In genomic region chr11:63916837-63917684, GRCh38 we compare ENCODE assay signal across 8 cellular contexts. TPM values are rescaled to one million over a fixed set of nuclear protein-coding genes. Genes with fewer than 3 reads are reported as not detected.
A peak's percentile ranks its signal among the peaks of the same experiment; 100 is the strongest.
DNase-seq lines count a peak whose midpoint lies in the region; ATAC-seq and TF ChIP-seq lines count a peak whose summit lies in the region.

TSS of gene RCOR2 (minus strand) at chr11:63917164. CDS start at chr11:63916456, 708 bp downstream.

- H3K79me2 ChIP-seq in SK-N-SH (ENCODE audit: insufficient read depth): no peaks in the 10 kb centered on the region
- H3K79me2 ChIP-seq in parathyroid adenoma: no peaks in the 10 kb centered on the region

- no peak for TF ChIP-seq RAD21 in SK-N-SH (IDR thresholded peaks at IDR 0.05; ENCODE audit: low read length)

- POLR2A ChIA-PET in SK-N-SH (lab: Yijun Ruan, JAX): interaction anchor here (0.6 to 2.2 kb wide), 20 partner anchors 8 to 1076 kb away, joined by 3 to 14 read pairs (median 4); partner anchors contain the start of genes MARK2 and NAA40

- no peaks in the 10 kb centered on the region for H3K9me2 ChIP-seq in SK-N-SH

- H2AFZ ChIP-seq in SK-N-SH (ENCODE audit: low read depth): 0 out of 2 replicates have a peak within 1 kb of the TSS, but pooled peaks have one; percentile 31
- H2AFZ ChIP-seq in parathyroid adenoma: peak within 1 kb of the TSS; percentile 64

- peak; percentile 59 for ATAC-seq in upper lobe of right lung
- ATAC-seq in GM21737 (IDR thresholded peaks at IDR 0.05; ENCODE audit: unreplicated experiment): no peak

- H3K27me3 ChIP-seq in SK-N-SH (ENCODE audit: insufficient read depth) (no peaks in the 10 kb centered on the region), cardiac muscle cell (no peaks in the 10 kb centered on the region), parathyroid adenoma (ENCODE audit: control insufficient read depth, insufficient read depth, low read length) (no peaks in the 10 kb centered on the region), upper lobe of right lung (no peaks in the 10 kb centered on the region)

- H3K9me3 ChIP-seq in SK-N-SH: no peaks in the 10 kb centered on the region
- H3K9me3 ChIP-seq in cardiac muscle cell (ENCODE audit: low read depth): no peaks in the 10 kb centered on the region
- no peaks in the 10 kb centered on the region for H3K9me3 ChIP-seq in parathyroid adenoma (ENCODE audit: control insufficient read depth, low read length)
- no peaks in the 10 kb centered on the region for H3K9me3 ChIP-seq in upper lobe of right lung

- peaks cover 4 to 44% of the 10 kb centered on the region in 2 experiments; a peak in 3 of 4 replicates for H3K4me1 ChIP-seq in SK-N-SH (ENCODE audit: control insufficient read depth in 1 of 2, insufficient read depth in 2 of 2, low read depth in 1 of 2, low read length in 1 of 2)
- H3K4me1 ChIP-seq in cardiac muscle cell (ENCODE audit: low read depth): peaks cover 40% of the 10 kb centered on the region
- H3K4me1 ChIP-seq in parathyroid adenoma: peaks cover 9% of the 10 kb centered on the region
- peaks cover 44% of the 10 kb centered on the region for H3K4me1 ChIP-seq in upper lobe of right lung

- peak within 1 kb of the TSS in 1 of 2 experiments; percentile 98; a peak in 2 of 4 replicates for H3K27ac ChIP-seq in SK-N-SH (ENCODE audit: low read depth in 2 of 2, low read length in 1 of 2)
- peak within 1 kb of the TSS; percentile 9 for H3K27ac ChIP-seq in adipose tissue (ENCODE audit: low read depth, low read length)
- peak within 1 kb of the TSS; percentile 93 for H3K27ac ChIP-seq in cardiac muscle cell
- H3K27ac ChIP-seq in parathyroid adenoma: peak within 1 kb of the TSS; percentile 99
- H3K27ac ChIP-seq in upper lobe of right lung: peak within 1 kb of the TSS; percentile 51

- no peak for TF ChIP-seq EP300 in SK-N-SH (IDR thresholded peaks at IDR 0.05; ENCODE audit: borderline replicate concordance in 1 of 2, low read depth in 1 of 2, low read length in 1 of 2)

- H3F3A ChIP-seq in SK-N-SH (replicated peaks; ENCODE audit: insufficient read depth): no peaks in the 10 kb centered on the region

- TF ChIP-seq CTCF in GM12864 (IDR thresholded peaks at IDR 0.05; ENCODE audit: low read depth, low read length, missing control alignments) (no peak), SK-N-SH (IDR thresholded peaks at IDR 0.05) (no peak), cardiac muscle cell (IDR thresholded peaks at IDR 0.05; ENCODE audit: low read depth, low read length) (no peak), parathyroid adenoma (IDR thresholded peaks at IDR 0.05) (no peak), upper lobe of right lung (IDR thresholded peaks at IDR 0.05) (no peak)

- intact Hi-C loops in upper lobe of right lung (cut with DNase I): no loop called here

- 0% methylated on average over 5 of the region's 85 CpGs for WGBS in SK-N-SH (ENCODE audit: low lambda C conversion rate)
- 0 to 2% (median 0%) methylated on average over 47 to 84 of the region's 85 CpGs for WGBS in adipose tissue, 3 donors

- H3K4me2 ChIP-seq in SK-N-SH: peak within 1 kb of the TSS; percentile 84
- peak within 1 kb of the TSS; percentile 76 for H3K4me2 ChIP-seq in parathyroid adenoma (ENCODE audit: low read length)

- DNase-seq in GM12864 (ENCODE audit: low read depth): peak; percentile 18
- DNase-seq in NAMALWA (ENCODE audit: low spot score): peak; percentile 90
- DNase-seq in SK-N-SH: peak; percentile 98
- peak; percentile 94 to 95 for DNase-seq in cardiac muscle cell (ENCODE audit: low read depth in 1 of 2, low spot score in 1 of 2)
- peak; percentile 81 for DNase-seq in upper lobe of right lung

- H3K4me3 ChIP-seq in GM12864 (ENCODE audit: low read depth, low read length) (peak within 1 kb of the TSS; percentile 56), SK-N-SH (ENCODE audit: low read depth in 2 of 2, low read length in 1 of 2) (peak within 1 kb of the TSS; percentile 58 to 64), cardiac muscle cell (peak within 1 kb of the TSS; percentile 97), parathyroid adenoma (ENCODE audit: low read depth, low read length) (peak within 1 kb of the TSS; percentile 34), upper lobe of right lung (peak within 1 kb of the TSS; percentile 50)

- H3K9ac ChIP-seq in SK-N-SH (no peak within 1 kb of the TSS), parathyroid adenoma (no peak within 1 kb of the TSS)

- CTCF ChIA-PET in SK-N-SH (lab: Yijun Ruan, JAX): interaction anchor here (0.8 to 6.7 kb wide), 16 partner anchors 8 to 231 kb away, joined by 3 to 113 read pairs (median 4); partner anchors contain the start of genes MARK2 and NAA40

- peaks cover 0 to 5% of the 10 kb centered on the region in 2 experiments for H3K36me3 ChIP-seq in SK-N-SH (replicated peaks in 1 of 2; ENCODE audit: control insufficient read depth in 1 of 2, insufficient read depth in 2 of 2, low read length in 1 of 2)
- peaks cover 5% of the 10 kb centered on the region for H3K36me3 ChIP-seq in cardiac muscle cell
- no peaks in the 10 kb centered on the region for H3K36me3 ChIP-seq in parathyroid adenoma (ENCODE audit: control insufficient read depth, insufficient read depth, low read length)
- no peaks in the 10 kb centered on the region for H3K36me3 ChIP-seq in upper lobe of right lung

- H4K20me1 ChIP-seq in SK-N-SH (ENCODE audit: insufficient read depth): no peaks in the 10 kb centered on the region

TF ChIP-seq in SK-N-SH, 30 proteins besides CTCF, POLR2A, EP300 and RAD21 (continues in another document):
- TF ChIP-seq TEAD4 (IDR thresholded peaks at IDR 0.05; ENCODE audit: borderline replicate concordance, insufficient read depth): no peak
- TF ChIP-seq EZH2phosphoT487 (IDR thresholded peaks at IDR 0.05; ENCODE audit: borderline replicate concordance, low read depth): no peak
- peak; percentile 20; the same call in 1 of the 2 replicates for TF ChIP-seq NRF1 (IDR thresholded peaks at IDR 0.05; ENCODE audit: low read depth, low read length)
- no peak for TF ChIP-seq SMC3 (IDR thresholded peaks at IDR 0.05; ENCODE audit: low read depth, low read length)
- TF ChIP-seq FOXJ3 (CRISPR knock-in tag; IDR thresholded peaks at IDR 0.05): no peak
- TF ChIP-seq TCF12 (IDR thresholded peaks at IDR 0.05): peak; percentile 50; the same call in 1 of the 2 replicates
- no peak for TF ChIP-seq MXI1 (IDR thresholded peaks at IDR 0.05; ENCODE audit: low read depth, low read length)
- no peak for TF ChIP-seq GATA2 (CRISPR knock-in tag; IDR thresholded peaks at IDR 0.05)
- no peak for TF ChIP-seq ELF1 (IDR thresholded peaks at IDR 0.05)
- 0 out of 2 replicates have a peak, but pooled peaks have one; percentile 16 for TF ChIP-seq POLR2AphosphoS5 (IDR thresholded peaks at IDR 0.05; ENCODE audit: low read depth, low read length)
- TF ChIP-seq MEF2A (IDR thresholded peaks at IDR 0.05; ENCODE audit: borderline replicate concordance, low read depth): no peak
- peak; percentile 57; the same call in 1 of the 2 replicates for TF ChIP-seq TAF1 (IDR thresholded peaks at IDR 0.05; ENCODE audit: borderline replicate concordance, low read depth, low read length)
- no peak for TF ChIP-seq RXRA (IDR thresholded peaks at IDR 0.05; ENCODE audit: borderline replicate concordance, low read depth)
- no peak for TF ChIP-seq JUND (IDR thresholded peaks at IDR 0.05)
- TF ChIP-seq RFX5 (IDR thresholded peaks at IDR 0.05; ENCODE audit: low read length): no peak
- TF ChIP-seq FOXM1 (IDR thresholded peaks at IDR 0.05; ENCODE audit: low read depth): no peak
- no peak for TF ChIP-seq IRF3 (IDR thresholded peaks at IDR 0.05; ENCODE audit: low read depth, low read length)
- no peak for TF ChIP-seq USF2 (IDR thresholded peaks at IDR 0.05; ENCODE audit: borderline replicate concordance, low read depth, low read length)
- no peak for TF ChIP-seq ZBTB33 (IDR thresholded peaks at IDR 0.05; ENCODE audit: borderline replicate concordance, low read depth)
- no peak for TF ChIP-seq RCOR1 (IDR thresholded peaks at IDR 0.05; ENCODE audit: low read length)
- no peak for TF ChIP-seq GABPA (IDR thresholded peaks at IDR 0.05; ENCODE audit: low read depth)

RNA-seq across cellular contexts. Expression of gene RCOR2, which starts in this region (rescaled TPM):
- polyA plus RNA-seq in SK-N-SH (2012; rRNA removed): 1.1 and 1.4 TPM in 2 replicates
- 0.85 and 1.4 TPM in 2 replicates for polyA plus RNA-seq in SK-N-SH (2012; cell fraction: cytosol; rRNA removed)
- polyA plus RNA-seq in SK-N-SH (2012; cell fraction: nucleus; rRNA removed): 1.8 and 2.6 TPM in 2 replicates
- polyA plus RNA-seq in adipose tissue: under 1 TPM; 0.27 to 0.59 (median 0.56) TPM
- 73.5 and 74.2 TPM in 2 replicates for total RNA-seq in cardiac muscle cell
- polyA plus RNA-seq in cardiac muscle cell: 34.7 and 41.0 TPM in 2 replicates
- 0.69 TPM for total RNA-seq in upper lobe of right lung

Comparison
In these comparisons a context has a peak if more than half of its experiments do, and no peak if none do; other contexts are left out.
1. RNA of gene RCOR2 (total RNA-seq): 73.5 to 74.2 TPM in cardiac muscle cell; 0.69 TPM in upper lobe of right lung (single experiment); every median in the first group is over 10 times any median in the second.
2. Peak in DNase-seq, ATAC-seq, H3K4me3 ChIP-seq and H3K27ac ChIP-seq in upper lobe of right lung; RNA of the gene not detected or under 1 TPM.
3. DNase-seq: peak in every context shown above with its lines; median percentile 98 in SK-N-SH; 94 in cardiac muscle cell; 90 in NAMALWA; 81 in upper lobe of right lung; 18 in GM12864.
4. H3K4me3 ChIP-seq: peak in every context shown above with its lines; median percentile 97 in cardiac muscle cell; 61 in SK-N-SH; 56 in GM12864; 50 in upper lobe of right lung; 34 in parathyroid adenoma.